In genomic region chr9:37034938-37035471, GRCh38 we compare ENCODE assay signal across 1 cellular context.
TF ChIP-seq lines count a peak whose summit lies in the region.

No MANE protein-coding gene starts in this region.

TF ChIP-seq in HepG2, 621 proteins besides CTCF, POLR2A, EP300 and RAD21 (continued from another document):
- TF ChIP-seq ZNF629 (CRISPR knock-in tag; conservative IDR thresholded peaks at IDR 0.05) (no peak), ZHX1 (CRISPR knock-in tag; IDR thresholded peaks at IDR 0.05; ENCODE audit: low read depth) (no peak), ISL2 (CRISPR knock-in tag; IDR thresholded peaks at IDR 0.05) (no peak), NAIF1 (CRISPR knock-in tag; IDR thresholded peaks at IDR 0.05; ENCODE audit: borderline replicate concordance) (no peak), CEBPB (IDR thresholded peaks at IDR 0.05; ENCODE audit: borderline replicate concordance, low read depth, low read length) (no peak), ZNF563 (CRISPR knock-in tag; IDR thresholded peaks at IDR 0.05) (0 out of 2 replicates have a peak, but pooled peaks have one; percentile 28), ZNF484 (CRISPR knock-in tag; IDR thresholded peaks at IDR 0.05; ENCODE audit: borderline replicate concordance, low read depth) (no peak), ZNF564 (CRISPR knock-in tag; IDR thresholded peaks at IDR 0.05) (no peak)
